ENCODE assay signal across 16 cellular contexts in genomic region chr11:133549796-133550195, GRCh38. TPM values are rescaled to one million over a fixed set of nuclear protein-coding genes. Genes with fewer than 3 reads are reported as not detected.
DNase-seq lines count a peak whose midpoint lies in the region; ATAC-seq and TF ChIP-seq lines count a peak whose summit lies in the region.
"Had no signal": no experiment of that assay in that cellular context is flagged by ENCODE, and none has a peak within 500 bp of the region (broad histone marks: within the 10 kb centered on the region; RNA-seq: fewer than 3 reads in every experiment).

No MANE protein-coding gene starts in this region.

- peak; percentile 22 for ATAC-seq in left ventricle myocardium superior
- ATAC-seq in right cardiac atrium: peak; percentile 20 to 70
- peak; percentile 23 for ATAC-seq in left lobe of liver
- no peak for ATAC-seq in GM21619 (IDR thresholded peaks at IDR 0.05; ENCODE audit: unreplicated experiment)
- ATAC-seq: CD8-positive, alpha-beta T cell had no signal

- in situ Hi-C loops in brain microvascular endothelial cell (cut with HindIII; ENCODE audit: low pct_ligation_motif_present, low sequenced_read_pairs): no loop called here

- H3K27ac ChIP-seq in left ventricle myocardium inferior (replicated peaks): no peak overlapping the region
- H3K27ac ChIP-seq in right cardiac atrium (ENCODE audit: low read length): no peak overlapping the region
- no peak overlapping the region for H3K27ac ChIP-seq in brain microvascular endothelial cell
- H3K27ac ChIP-seq: C4-2B, GM23248 had no signal

- no peak overlapping the region for H3K4me3 ChIP-seq in left ventricle myocardium inferior
- H3K4me3 ChIP-seq in right cardiac atrium (ENCODE audit: low read length): no peak overlapping the region
- no peak overlapping the region for H3K4me3 ChIP-seq in brain microvascular endothelial cell (ENCODE audit: low read depth, low read length)
- H3K4me3 ChIP-seq: GM23248 had no signal

- H3K27me3 ChIP-seq in left ventricle myocardium inferior (ENCODE audit: low read depth) (peaks cover 55% of the 10 kb centered on the region), right cardiac atrium (ENCODE audit: control insufficient read depth, insufficient read depth) (no peaks in the 10 kb centered on the region), brain microvascular endothelial cell (replicated peaks) (no peaks in the 10 kb centered on the region)

- intact Hi-C loops in left ventricle myocardium superior (cut with micrococcal nuclease) (no loop called here), left ventricle myocardium inferior (cut with micrococcal nuclease) (no loop called here), right cardiac atrium (cut with DNase I) (no loop called here)

- H3K4me1 ChIP-seq in left ventricle myocardium inferior (no peaks in the 10 kb centered on the region), right cardiac atrium (ENCODE audit: control insufficient read depth, insufficient read depth, low read length) (no peaks in the 10 kb centered on the region)
- H3K4me1 ChIP-seq: Caco-2 had no signal

- no peaks in the 10 kb centered on the region for H3K9me3 ChIP-seq in left ventricle myocardium inferior (replicated peaks)
- H3K9me3 ChIP-seq in right cardiac atrium (ENCODE audit: control insufficient read depth, low read length): no peaks in the 10 kb centered on the region
- H3K9me3 ChIP-seq: Caco-2 had no signal

- no peaks in the 10 kb centered on the region for H3K36me3 ChIP-seq in left ventricle myocardium inferior
- no peaks in the 10 kb centered on the region for H3K36me3 ChIP-seq in brain microvascular endothelial cell (replicated peaks)

- TF ChIP-seq CTCF in left ventricle myocardium inferior (IDR thresholded peaks at IDR 0.05; ENCODE audit: borderline replicate concordance) (no peak), brain microvascular endothelial cell (IDR thresholded peaks at IDR 0.05; ENCODE audit: low read depth, low read length, missing control alignments) (no peak)

- DNase-seq in left ventricle myocardium superior: no peak
- no peak for DNase-seq in left ventricle myocardium inferior
- DNase-seq in right cardiac atrium: peak in 2 of 3 donors; percentile 59 to 64
- DNase-seq in left lobe of liver (ENCODE audit: low spot score): no peak
- DNase-seq in brain microvascular endothelial cell: no peak
- DNase-seq: Caco-2; CD4-positive, CD25-positive, alpha-beta regulatory T cell; CD8-positive, alpha-beta T cell; DMS153; DND-41; GM23248; H7; HCEC 1CT had no signal

- 39% methylated on average over 3 of the region's 3 CpGs for WGBS in right cardiac atrium

RNA-seq across cellular contexts. Expression of gene OPCML, which starts 17.5 kb away (rescaled TPM):
- 0.37 TPM for total RNA-seq in left ventricle myocardium superior
- total RNA-seq in left ventricle myocardium inferior: 0.63 TPM
- 1 to 10 TPM in 3 of 4 donors, under 1 TPM in 1; 0.74 to 2.8 (median 1.5) TPM for total RNA-seq in right cardiac atrium
- polyA plus RNA-seq in right cardiac atrium: 0.14 TPM
- total RNA-seq in left lobe of liver: 0.05 TPM
- total RNA-seq: A172; Caco-2; CD4-positive, CD25-positive, alpha-beta regulatory T cell; CD8-positive, alpha-beta T cell had no signal
- polyA plus RNA-seq: CD4-positive, CD25-positive, alpha-beta regulatory T cell had no signal

Comparison
In these comparisons a context has a peak if more than half of its experiments do, and no peak if none do; other contexts are left out.
1. DNase-seq: peak in right cardiac atrium (2 of 3); none in left ventricle myocardium superior (single experiment), left ventricle myocardium inferior (single experiment), left lobe of liver (single experiment) and brain microvascular endothelial cell (single experiment).